Comparison of ENCODE assay signal across 1 cellular context in genomic region chr15:78875107-78875914, GRCh38.
TF ChIP-seq lines count a peak whose summit lies in the region.

No MANE protein-coding gene starts in this region.

TF ChIP-seq in HepG2, 621 proteins besides CTCF, POLR2A, EP300 and RAD21 (continued from another document):
- no peak for TF ChIP-seq HINFP (CRISPR knock-in tag; IDR thresholded peaks at IDR 0.05; ENCODE audit: low read depth)
- no peak for TF ChIP-seq ZBTB1 (CRISPR knock-in tag; IDR thresholded peaks at IDR 0.05; ENCODE audit: borderline replicate concordance)
- TF ChIP-seq FUBP1 (CRISPR knock-in tag; IDR thresholded peaks at IDR 0.05; ENCODE audit: borderline replicate concordance): no peak
- TF ChIP-seq SETDB1 (CRISPR knock-in tag; IDR thresholded peaks at IDR 0.05; ENCODE audit: borderline replicate concordance): no peak
- TF ChIP-seq PLSCR1 (CRISPR knock-in tag; IDR thresholded peaks at IDR 0.05; ENCODE audit: borderline replicate concordance): no peak
- TF ChIP-seq ZEB1 (IDR thresholded peaks at IDR 0.05; ENCODE audit: insufficient replicate concordance, low read depth): no peak
- TF ChIP-seq ESRRA (CRISPR knock-in tag; IDR thresholded peaks at IDR 0.05; ENCODE audit: low read depth): no peak
- no peak for TF ChIP-seq RBFOX2 (IDR thresholded peaks at IDR 0.05; ENCODE audit: low read depth, low read length)
- no peak for TF ChIP-seq ZNF615 (CRISPR knock-in tag; IDR thresholded peaks at IDR 0.05; ENCODE audit: borderline replicate concordance)
TF ChIP-seq in HepG2: peak in this region for 0.
